In the genomic region with DNA sequence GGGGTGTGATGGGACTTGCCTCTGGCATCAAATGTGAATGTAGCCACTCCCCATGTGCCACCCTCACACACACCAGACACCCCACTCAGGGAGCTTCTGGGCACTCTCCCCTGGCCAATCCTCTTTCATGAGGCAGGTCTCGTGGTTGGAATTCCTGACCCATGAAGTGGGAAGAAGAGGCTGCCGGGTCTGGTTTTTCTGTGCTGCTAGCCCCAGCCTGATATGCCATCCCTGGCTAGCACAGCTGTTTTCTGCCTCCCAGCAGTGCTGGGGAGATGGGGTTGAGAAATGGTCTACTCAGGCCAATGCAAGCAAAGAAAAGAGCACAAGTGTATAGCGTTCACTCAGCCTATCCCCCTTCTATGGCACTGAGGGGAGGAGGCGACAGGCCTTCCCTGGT, we compare ENCODE assay signal across 19 cellular contexts. TPM values are rescaled to one million over a fixed set of nuclear protein-coding genes. Genes with fewer than 3 reads are reported as not detected.
DNase-seq lines count a peak whose midpoint lies in the region; ATAC-seq, FAIRE-seq and TF ChIP-seq lines count a peak whose summit lies in the region.
"Had no signal": no experiment of that assay in that cellular context is flagged by ENCODE, and none has a peak within 500 bp of the region (broad histone marks: within the 10 kb centered on the region; RNA-seq: fewer than 3 reads in every experiment).

No MANE protein-coding gene starts in this region.

- H3K4me3 Mint-ChIP-seq in Caco-2 (ENCODE audit: unreplicated experiment) (peak overlapping the region; percentile 71), neural progenitor cell (peak overlapping the region; percentile 79)

- TF ChIP-seq CTCF in Caco-2 (IDR thresholded peaks at IDR 0.05; ENCODE audit: insufficient read depth in 1 of 2, low read depth in 1 of 2, low read length in 1 of 2, severe bottlenecking in 1 of 2, unreplicated experiment in 1 of 2) (no peak), neural progenitor cell (IDR thresholded peaks at IDR 0.05) (no peak), vagina (IDR thresholded peaks at IDR 0.05) (no peak)

- H3K27ac Mint-ChIP-seq in Caco-2 (ENCODE audit: unreplicated experiment) (peak overlapping the region; percentile 72), neural progenitor cell (no peak overlapping the region)
- H3K27ac Mint-ChIP-seq: CD14-positive monocyte, IgD-negative memory B cell had no signal

- H3K4me2 ChIP-seq in neural progenitor cell, result no peak overlapping the region

- H4K20me1 ChIP-seq in neural progenitor cell (ENCODE audit: low read depth), result no peaks in the 10 kb centered on the region

- BruUV-seq in Caco-2 (replicated peaks; lab: Mats Ljungman, UMichigan), result no TSS peak

- H3K9me3 Mint-ChIP-seq in Caco-2 (ENCODE audit: unreplicated experiment) (no peaks in the 10 kb centered on the region), neural progenitor cell (no peaks in the 10 kb centered on the region)

- no peaks in the 10 kb centered on the region for H3K27me3 Mint-ChIP-seq in Caco-2 (ENCODE audit: insufficient read depth, unreplicated experiment)
- H3K27me3 Mint-ChIP-seq in neural progenitor cell (ENCODE audit: insufficient read depth, low read depth), result peaks cover 46% of the 10 kb centered on the region

- no peaks in the 10 kb centered on the region for H3K27me3 ChIP-seq in Caco-2 (replicated peaks; ENCODE audit: control insufficient read depth, insufficient read depth, low read length)
- H3K27me3 ChIP-seq in neural progenitor cell, result peaks cover 89% of the 10 kb centered on the region
- no peaks in the 10 kb centered on the region for H3K27me3 ChIP-seq in vagina

- no peak for TF ChIP-seq POLR2A in H54 (IDR thresholded peaks at IDR 0.05; ENCODE audit: low read depth, low read length)
- no peak for TF ChIP-seq POLR2A in vagina (IDR thresholded peaks at IDR 0.05)

- H3K4me1 ChIP-seq in Caco-2, result peaks cover 70% of the 10 kb centered on the region
- no peaks in the 10 kb centered on the region for H3K4me1 ChIP-seq in neural progenitor cell
- H3K4me1 ChIP-seq in vagina, result no peaks in the 10 kb centered on the region

- ATAC-seq in left lobe of liver, result peak; percentile 28
- ATAC-seq in HG03354 (IDR thresholded peaks at IDR 0.05; ENCODE audit: poor library complexity, severe bottlenecking, unreplicated experiment), result no peak

- H3K4me1 Mint-ChIP-seq in Caco-2 (ENCODE audit: low read depth, unreplicated experiment) (peaks cover 25% of the 10 kb centered on the region), neural progenitor cell (peaks cover 9% of the 10 kb centered on the region)

- H3K9me3 ChIP-seq in Caco-2 (no peaks in the 10 kb centered on the region), neural progenitor cell (ENCODE audit: low read depth) (no peaks in the 10 kb centered on the region), vagina (no peaks in the 10 kb centered on the region)

- peaks cover 14% of the 10 kb centered on the region for H3F3A ChIP-seq in neural progenitor cell (ENCODE audit: low read depth)

- H3K36me3 Mint-ChIP-seq in Caco-2 (ENCODE audit: insufficient read depth, unreplicated experiment) (peaks cover 23% of the 10 kb centered on the region), neural progenitor cell (no peaks in the 10 kb centered on the region)
- H3K36me3 Mint-ChIP-seq: CD14-positive monocyte, IgD-negative memory B cell had no signal

- no peaks in the 10 kb centered on the region for H3K79me2 ChIP-seq in neural progenitor cell (ENCODE audit: low read depth)

- FAIRE-seq in H54 (lab: Jason Lieb, UNC) (no peak), GM19239 (lab: Jason Lieb, UNC) (no peak)

- intact Hi-C loops in Caco-2 (cut with micrococcal nuclease; ENCODE audit: unreplicated experiment), result no loop called here
- intact Hi-C loops in vagina (cut with DNase I), result no loop called here

- CTCF ChIA-PET in Caco-2 (lab: Charles Lee), result no interaction called here

- POLR2A ChIA-PET in Caco-2 (lab: Charles Lee), result interaction anchor here (0.6 to 0.7 kb wide), 2 partner anchors 15 to 30 kb away, joined by 3 to 6 read pairs; no protein-coding TSS in a partner anchor

- no peak overlapping the region for H3K9ac ChIP-seq in neural progenitor cell

- DNase-seq in Caco-2, result no peak
- DNase-seq in H54 (ENCODE audit: insufficient read length, low spot score), result peak; percentile 55
- DNase-seq in left lobe of liver (ENCODE audit: low spot score), result peak; percentile 66
- DNase-seq in neural progenitor cell (ENCODE audit: low spot score), result no peak
- no peak for DNase-seq in GM19239 (ENCODE audit: insufficient read length, low spot score)
- no peak for DNase-seq in vagina (ENCODE audit: extremely low spot score in 2 of 2)
- DNase-seq: AML-193, DMS153, EL, H7, Kasumi-1, MM.1S, NCI-H1092 treated with DMSO at 0.1 percent for 48 hours, NCI-H2107, NCI-H2227 treated with DMSO at 0.1 percent for 48 hours had no signal

- H3K27ac ChIP-seq in neural progenitor cell (no peak overlapping the region), vagina (no peak overlapping the region)

- H2AFZ ChIP-seq in neural progenitor cell (replicated peaks), result no peak overlapping the region

- H3K36me3 ChIP-seq in Caco-2 (ENCODE audit: control insufficient read depth, insufficient read depth, low read length) (no peaks in the 10 kb centered on the region), neural progenitor cell (no peaks in the 10 kb centered on the region), vagina (no peaks in the 10 kb centered on the region)

- H3K4me3 ChIP-seq in Caco-2 (ENCODE audit: low read depth, low read length) (no peak overlapping the region), neural progenitor cell (no peak overlapping the region), vagina (no peak overlapping the region)

RNA-seq across cellular contexts. Expression of a gene that starts 1.2 kb away (rescaled TPM):
- total RNA-seq in Caco-2 (2022), result 90.5 and 105 TPM in 2 replicates
- total RNA-seq in left lobe of liver, result 125 TPM
- total RNA-seq in neural progenitor cell (ENCODE audit: low replicate concordance), result 2.4 TPM in 2 replicates
- 0.25 TPM for total RNA-seq in vagina

RNA-seq across cellular contexts. Expression of a gene that starts 20.5 kb away (rescaled TPM):
- 120 and 126 TPM in 2 replicates for total RNA-seq in Caco-2 (2022)
- 41.3 TPM for total RNA-seq in left lobe of liver
- 101 and 132 TPM in 2 replicates for total RNA-seq in neural progenitor cell (ENCODE audit: low replicate concordance)
- 40.5 TPM for total RNA-seq in vagina

RNA-seq across cellular contexts. Expression of a gene that starts 40.2 kb away (rescaled TPM):
- not detected in 2 replicates for total RNA-seq in Caco-2 (2022)
- total RNA-seq in left lobe of liver, result not detected
- not detected in 2 replicates for total RNA-seq in neural progenitor cell (ENCODE audit: low replicate concordance)
- total RNA-seq in vagina, result not detected
- total RNA-seq: H7, HT1080 had no signal

Comparison
In these comparisons a context has a peak if more than half of its experiments do, and no peak if none do; other contexts are left out.
1. DNase-seq: peak in H54 (single experiment) and left lobe of liver (single experiment); none in Caco-2 (0 of 2), neural progenitor cell (single experiment), GM19239 (single experiment) and vagina (0 of 2).
2. RNA of a gene that starts 1.2 kb away (total RNA-seq): 125 TPM in left lobe of liver (single experiment) and 90.5 to 105 TPM in Caco-2; 2.4 TPM in neural progenitor cell and 0.25 TPM in vagina (single experiment); every median in the first group is over 10 times any median in the second.